ENCODE assay signal across 1 cellular context in genomic region chr11:83140691-83141455, GRCh38.
TF ChIP-seq lines count a peak whose summit lies in the region.

No MANE protein-coding gene starts in this region.

TF ChIP-seq in K562, 482 proteins besides CTCF, POLR2A, EP300 and RAD21 (continued from another document and continues in another):
- no peak for TF ChIP-seq ZNF318 (IDR thresholded peaks at IDR 0.05; ENCODE audit: borderline replicate concordance in 1 of 2, low read depth in 1 of 2)
- no peak for TF ChIP-seq RUNX1 (IDR thresholded peaks at IDR 0.05; ENCODE audit: low read depth)
- TF ChIP-seq NONO (IDR thresholded peaks at IDR 0.05; ENCODE audit: low read depth in 2 of 2, low read length in 1 of 2) = 0 out of 4 replicates have a peak, but pooled peaks of 1 of the 2 experiments have one; percentile 21
- TF ChIP-seq ZNF436 (CRISPR knock-in tag; IDR thresholded peaks at IDR 0.05) = no peak
- no peak for TF ChIP-seq STAT5A (IDR thresholded peaks at IDR 0.05; ENCODE audit: borderline replicate concordance, low read length)
- TF ChIP-seq SMARCA5 (IDR thresholded peaks at IDR 0.05) = no peak
- TF ChIP-seq NFYB (IDR thresholded peaks at IDR 0.05; ENCODE audit: extremely low read depth, insufficient read length) = no peak
- no peak for TF ChIP-seq NUFIP1 (IDR thresholded peaks at IDR 0.05; ENCODE audit: partially characterized antibody)
- no peak for TF ChIP-seq PTBP1 (IDR thresholded peaks at IDR 0.05; ENCODE audit: low read depth, low read length)
- TF ChIP-seq ARHGAP35 (IDR thresholded peaks at IDR 0.05; ENCODE audit: partially characterized antibody) = no peak
- TF ChIP-seq MEIS2 (IDR thresholded peaks at IDR 0.05; ENCODE audit: partially characterized antibody) = peak; percentile 55
- no peak for TF ChIP-seq SMARCC2 (IDR thresholded peaks at IDR 0.05; ENCODE audit: low read depth)
- TF ChIP-seq RBBP5 (IDR thresholded peaks at IDR 0.05; ENCODE audit: borderline replicate concordance, insufficient read depth, low read length, poor library complexity, severe bottlenecking) = no peak
- no peak for TF ChIP-seq DMBX1 (CRISPR knock-in tag; IDR thresholded peaks at IDR 0.05; ENCODE audit: borderline replicate concordance)
- TF ChIP-seq ZFPM2 (CRISPR knock-in tag; IDR thresholded peaks at IDR 0.05) = no peak
- TF ChIP-seq KAT2B (IDR thresholded peaks at IDR 0.05; ENCODE audit: low read depth, low read length) = no peak
- no peak for TF ChIP-seq ZNF217 (CRISPR knock-in tag; IDR thresholded peaks at IDR 0.05)
- TF ChIP-seq RFX7 (CRISPR knock-in tag; IDR thresholded peaks at IDR 0.05) = no peak
- no peak for TF ChIP-seq FOXJ2 (tag; IDR thresholded peaks at IDR 0.05)
- TF ChIP-seq DEAF1 (CRISPR knock-in tag; IDR thresholded peaks at IDR 0.05) = no peak
- no peak for TF ChIP-seq ZBTB33 (CRISPR knock-in tag; IDR thresholded peaks at IDR 0.05)
- TF ChIP-seq ZNF740 (CRISPR knock-in tag; IDR thresholded peaks at IDR 0.05) = no peak
- TF ChIP-seq ZNF740 (tag; IDR thresholded peaks at IDR 0.05) = no peak
- TF ChIP-seq FOXA1 (IDR thresholded peaks at IDR 0.05; ENCODE audit: borderline replicate concordance) = no peak
- no peak for TF ChIP-seq RHOXF2B (CRISPR knock-in tag; conservative IDR thresholded peaks at IDR 0.05)
- no peak for TF ChIP-seq E2F3 (CRISPR knock-in tag; IDR thresholded peaks at IDR 0.05)
- TF ChIP-seq ARID2 (IDR thresholded peaks at IDR 0.05) = no peak
- TF ChIP-seq CHD2 (IDR thresholded peaks at IDR 0.05; ENCODE audit: low read depth, low read length) = no peak
- TF ChIP-seq BRD9 (IDR thresholded peaks at IDR 0.05; ENCODE audit: low read depth, partially characterized antibody) = no peak
- TF ChIP-seq SMARCE1 (IDR thresholded peaks at IDR 0.05) = peak; percentile 69; the same call in 1 of the 2 replicates
- no peak for TF ChIP-seq ZFP30 (CRISPR knock-in tag; IDR thresholded peaks at IDR 0.05; ENCODE audit: borderline replicate concordance)
- peak; percentile 68; the same call in 1 of the 2 replicates for TF ChIP-seq SMARCA4 (IDR thresholded peaks at IDR 0.05)
- TF ChIP-seq ATF6 (CRISPR knock-in tag; IDR thresholded peaks at IDR 0.05) = no peak
- TF ChIP-seq KLF16 (IDR thresholded peaks at IDR 0.05) = 0 out of 2 replicates have a peak, but pooled peaks have one; percentile 5
- no peak for TF ChIP-seq FOSL1 (tag; conservative IDR thresholded peaks at IDR 0.05)
- TF ChIP-seq RBM34 (IDR thresholded peaks at IDR 0.05; ENCODE audit: borderline replicate concordance, insufficient read depth, low read length) = no peak
- TF ChIP-seq THRB (CRISPR knock-in tag; conservative IDR thresholded peaks at IDR 0.05) = no peak
- TF ChIP-seq ZBTB11 (CRISPR knock-in tag; IDR thresholded peaks at IDR 0.05) = no peak
- TF ChIP-seq FOXO4 (CRISPR knock-in tag; IDR thresholded peaks at IDR 0.05) = no peak
- no peak for TF ChIP-seq CBX8 (IDR thresholded peaks at IDR 0.05; ENCODE audit: borderline replicate concordance, extremely low read depth, low read depth, low read length, poor library complexity, severe bottlenecking)
- TF ChIP-seq ERF (CRISPR knock-in tag; IDR thresholded peaks at IDR 0.05) = no peak
- 0 out of 2 replicates have a peak, but pooled peaks have one; percentile 12 for TF ChIP-seq L3MBTL2 (IDR thresholded peaks at IDR 0.05)
- TF ChIP-seq ZNF316 (IDR thresholded peaks at IDR 0.05) = no peak
- no peak for TF ChIP-seq MCM3 (IDR thresholded peaks at IDR 0.05)
- no peak for TF ChIP-seq SAP30 (IDR thresholded peaks at IDR 0.05; ENCODE audit: borderline replicate concordance, insufficient read depth, low read depth, low read length, poor library complexity, severe bottlenecking)
- TF ChIP-seq ZSCAN32 (CRISPR knock-in tag; IDR thresholded peaks at IDR 0.05) = no peak
- TF ChIP-seq ZFX (CRISPR knock-in tag; IDR thresholded peaks at IDR 0.05) = no peak
